17 cellular contexts compared by ENCODE assay signal in the genomic region with DNA sequence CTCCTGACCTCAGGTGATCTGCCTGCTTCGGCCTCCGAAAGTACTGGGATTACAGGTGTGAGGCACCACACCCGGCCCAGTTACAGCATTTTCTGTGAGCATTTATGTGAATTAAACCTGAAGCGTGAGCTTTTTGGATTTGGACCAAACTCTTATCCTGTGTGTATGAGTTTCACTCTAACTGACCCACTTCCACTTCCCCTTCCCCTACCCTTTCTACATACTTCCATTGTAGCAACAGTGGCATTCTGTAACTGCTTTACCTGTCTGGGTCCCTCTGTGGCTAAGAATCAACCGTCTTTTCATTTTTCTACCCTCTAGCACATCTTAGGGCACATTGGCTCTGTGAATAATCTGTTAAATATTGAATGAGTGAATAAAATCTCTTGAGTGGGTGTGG. TPM values are rescaled to one million over a fixed set of nuclear protein-coding genes. Genes with fewer than 3 reads are reported as not detected.
DNase-seq lines count a peak whose midpoint lies in the region; ATAC-seq and TF ChIP-seq lines count a peak whose summit lies in the region.
"Had no signal": no experiment of that assay in that cellular context is flagged by ENCODE, and none has a peak within 500 bp of the region (broad histone marks: within the 10 kb centered on the region; RNA-seq: fewer than 3 reads in every experiment).

No MANE protein-coding gene starts in this region.

- no peaks in the 10 kb centered on the region for H3K79me2 ChIP-seq in smooth muscle cell (ENCODE audit: low read depth)

- H3K4me3 ChIP-seq in thymus (ENCODE audit: low read length) (no peak overlapping the region), smooth muscle cell (no peak overlapping the region)
- H3K4me3 ChIP-seq: K562 had no signal

- H3K4me3 Mint-ChIP-seq in activated T-cell treated with anti-CD3 and anti-CD28 coated beads, Interleukin-2, amount 50 U/mL, for 72 hours, result peak overlapping the region; percentile 5 to 21
- H3K4me3 Mint-ChIP-seq in activated T-helper 17 cell treated with anti-CD3 and anti-CD28 coated beads, Interleukin-2, amount 50 U/mL, for 72 hours, result peak overlapping the region; percentile 63
- H3K4me3 Mint-ChIP-seq: activated naive CD8-positive, alpha-beta T cell had no signal

- H3K4me1 ChIP-seq in thymus (ENCODE audit: control insufficient read depth, insufficient read depth, low read length), result peaks cover 7% of the 10 kb centered on the region
- H3K4me1 ChIP-seq in smooth muscle cell (ENCODE audit: low read depth), result peaks cover 7% of the 10 kb centered on the region

- no peak for TF ChIP-seq CTCF in smooth muscle cell (IDR thresholded peaks at IDR 0.05; ENCODE audit: borderline replicate concordance, insufficient read depth, poor library complexity, severe bottlenecking)

- no peaks in the 10 kb centered on the region for H4K20me1 ChIP-seq in smooth muscle cell (ENCODE audit: low read depth)

- H3K4me1 Mint-ChIP-seq in activated T-cell treated with anti-CD3 and anti-CD28 coated beads, Interleukin-2, amount 50 U/mL, for 72 hours (ENCODE audit: low read depth), result peaks cover 51% of the 10 kb centered on the region
- peaks cover 39% of the 10 kb centered on the region for H3K4me1 Mint-ChIP-seq in activated T-helper 17 cell treated with anti-CD3 and anti-CD28 coated beads, Interleukin-2, amount 50 U/mL, for 72 hours

- H3K36me3 Mint-ChIP-seq in activated T-cell treated with anti-CD3 and anti-CD28 coated beads, Interleukin-2, amount 50 U/mL, for 72 hours (ENCODE audit: insufficient read depth in 2 of 2), result peaks cover 0 to 1% of the 10 kb centered on the region in 2 donors
- no peaks in the 10 kb centered on the region for H3K36me3 Mint-ChIP-seq in activated T-helper 17 cell treated with anti-CD3 and anti-CD28 coated beads, Interleukin-2, amount 50 U/mL, for 72 hours (ENCODE audit: low read depth)

- ATAC-seq in activated T-cell treated with anti-CD3 and anti-CD28 coated beads, Interleukin-2, amount 50 U/mL, for 72 hours (replicated peaks in 1 of 2), result no peak
- ATAC-seq in HG02885 (IDR thresholded peaks at IDR 0.05; ENCODE audit: poor library complexity, unreplicated experiment), result peak; percentile 71
- no peak for ATAC-seq in activated T-helper 17 cell treated with anti-CD3 and anti-CD28 coated beads, Interleukin-2, amount 50 U/mL, for 72 hours (replicated peaks)
- ATAC-seq: esophagus mucosa, K562 had no signal

- peak overlapping the region; percentile 25 for H3K27ac ChIP-seq in thymus (ENCODE audit: low read depth)
- H3K27ac ChIP-seq in smooth muscle cell (ENCODE audit: low read depth), result no peak overlapping the region

- no peaks in the 10 kb centered on the region for H3K27me3 Mint-ChIP-seq in activated T-cell treated with anti-CD3 and anti-CD28 coated beads, Interleukin-2, amount 50 U/mL, for 72 hours (ENCODE audit: low read depth)
- no peaks in the 10 kb centered on the region for H3K27me3 Mint-ChIP-seq in activated T-helper 17 cell treated with anti-CD3 and anti-CD28 coated beads, Interleukin-2, amount 50 U/mL, for 72 hours

- H3K9me3 ChIP-seq in thymus (ENCODE audit: control insufficient read depth) (no peaks in the 10 kb centered on the region), smooth muscle cell (replicated peaks; ENCODE audit: low read depth) (no peaks in the 10 kb centered on the region)

- H3K9me3 Mint-ChIP-seq in activated T-cell treated with anti-CD3 and anti-CD28 coated beads, Interleukin-2, amount 50 U/mL, for 72 hours, result peaks cover 3 to 4% of the 10 kb centered on the region in 2 donors
- peaks cover 1% of the 10 kb centered on the region for H3K9me3 Mint-ChIP-seq in activated T-helper 17 cell treated with anti-CD3 and anti-CD28 coated beads, Interleukin-2, amount 50 U/mL, for 72 hours

- no peak overlapping the region for H3K9ac ChIP-seq in smooth muscle cell (ENCODE audit: low read depth)

- DNase-seq in activated T-cell treated with anti-CD3 and anti-CD28 coated beads, Interleukin-2, amount 50 U/mL, for 72 hours, result no peak
- DNase-seq in activated T-cell treated with anti-CD3 and anti-CD28 coated beads, Interleukin-2, amount 50 U/mL, for 1 hour, result no peak
- DNase-seq in smooth muscle cell (lab: John Stamatoyannopoulos, UW; ENCODE audit: unreplicated experiment) (no peak), inferior parietal cortex (ENCODE audit: extremely low spot score) (no peak), NCI-H446 (lab: John Stamatoyannopoulos, UW) (no peak)
- DNase-seq: activated CD4-positive, alpha-beta T cell treated with anti-CD3 and anti-CD28 coated beads, Interleukin-2, amount 50 U/mL, for 48 hours; DND-41; hippocampal formation; NCI-H1694 treated with DMSO at 0.1 percent for 48 hours; occipital lobe; SW 1271 had no signal

- H2AFZ ChIP-seq in smooth muscle cell (ENCODE audit: low read depth), result no peak overlapping the region

- no peaks in the 10 kb centered on the region for H3F3A ChIP-seq in smooth muscle cell (ENCODE audit: low read depth)

- H3K27me3 ChIP-seq in thymus (ENCODE audit: control insufficient read depth, insufficient read depth), result no peaks in the 10 kb centered on the region
- no peaks in the 10 kb centered on the region for H3K27me3 ChIP-seq in smooth muscle cell (ENCODE audit: low read depth)

- no peaks in the 10 kb centered on the region for H3K36me3 ChIP-seq in thymus (ENCODE audit: control insufficient read depth, insufficient read depth)
- no peaks in the 10 kb centered on the region for H3K36me3 ChIP-seq in smooth muscle cell (ENCODE audit: low read depth)

- H3K27ac Mint-ChIP-seq in activated T-cell treated with anti-CD3 and anti-CD28 coated beads, Interleukin-2, amount 50 U/mL, for 72 hours, result peak overlapping the region; percentile 14
- H3K27ac Mint-ChIP-seq in activated T-helper 17 cell treated with anti-CD3 and anti-CD28 coated beads, Interleukin-2, amount 50 U/mL, for 72 hours, result peak overlapping the region; percentile 82
- H3K27ac Mint-ChIP-seq: activated naive CD8-positive, alpha-beta T cell had no signal

- WGBS in thymus, result 94% methylated on average over 5 of the region's 5 CpGs
- WGBS in smooth muscle cell (ENCODE audit: low lambda C conversion rate), result 98% methylated on average over 5 of the region's 5 CpGs

- H3K4me2 ChIP-seq in smooth muscle cell, result no peak overlapping the region

RNA-seq across cellular contexts. Expression of gene FRY, which starts 16.2 kb away (rescaled TPM):
- total RNA-seq in activated T-cell treated with anti-CD3 and anti-CD28 coated beads, Interleukin-2, amount 50 U/mL, for 72 hours, result 1 to 10 TPM; 6.5 to 7.6 TPM
- 10 to 100 TPM in 1 of 2 donors, 1 to 10 TPM in 1; 7.0 to 10.8 TPM for total RNA-seq in activated T-helper 17 cell treated with anti-CD3 and anti-CD28 coated beads, Interleukin-2, amount 50 U/mL, for 72 hours
- polyA plus RNA-seq in thymus (4.8 TPM), smooth muscle cell (0.95 and 1.1 TPM in 2 replicates)
- 1.9 and 3.2 TPM in 2 replicates for total RNA-seq in smooth muscle cell
